14 cellular contexts compared by ENCODE assay signal in genomic region chr6:65170273-65170672, GRCh38.
DNase-seq lines count a peak whose midpoint lies in the region; TF ChIP-seq lines count a peak whose summit lies in the region.
"Had no signal": no experiment of that assay in that cellular context is flagged by ENCODE, and none has a peak within 500 bp of the region (broad histone marks: within the 10 kb centered on the region; RNA-seq: fewer than 3 reads in every experiment).

No MANE protein-coding gene starts in this region.

- 100% methylated on average over 1 of the region's 2 CpGs; no CpG with 5 or more reads in 1 of the 2 experiments for WGBS in endodermal cell (ENCODE audit: insufficient coverage in 1 of 2, insufficient read length in 1 of 2), 2 experiments

- no peaks in the 10 kb centered on the region for H3K9me3 ChIP-seq in endodermal cell (ENCODE audit: control insufficient read depth, low read length)
- H3K9me3 ChIP-seq: Caco-2 had no signal

- no peaks in the 10 kb centered on the region for H3K9me3 Mint-ChIP-seq in endodermal cell

- H3K27me3 ChIP-seq in endodermal cell (ENCODE audit: control insufficient read depth, insufficient read depth, low read length, poor library complexity, severe bottlenecking), result no peaks in the 10 kb centered on the region

- H3K9ac ChIP-seq in endodermal cell (ENCODE audit: extremely low read depth, low read length, poor library complexity, severe bottlenecking), result no peak overlapping the region

- no peaks in the 10 kb centered on the region for H3K27me3 Mint-ChIP-seq in endodermal cell (ENCODE audit: insufficient read depth)
- H3K27me3 Mint-ChIP-seq: CD4-positive, CD25-positive, alpha-beta regulatory T cell had no signal

- no peaks in the 10 kb centered on the region for H3K36me3 Mint-ChIP-seq in endodermal cell (ENCODE audit: low read depth)
- H3K36me3 Mint-ChIP-seq: CD4-positive, CD25-positive, alpha-beta regulatory T cell had no signal

- H3K4me1 Mint-ChIP-seq in endodermal cell, result no peaks in the 10 kb centered on the region
- H3K4me1 Mint-ChIP-seq: CD4-positive, CD25-positive, alpha-beta regulatory T cell had no signal

- TF ChIP-seq CTCF in fibroblast of pulmonary artery (IDR thresholded peaks at IDR 0.05; ENCODE audit: low read length, missing control alignments), result no peak
- no peak for TF ChIP-seq CTCF in endodermal cell (conservative IDR thresholded peaks at IDR 0.05)

- DNase-seq in HS-5 (ENCODE audit: low read depth) (peak; percentile 51), RKO (ENCODE audit: low spot score) (peak; percentile 30), fibroblast of pulmonary artery (ENCODE audit: low read depth) (peak; percentile 8), skeletal muscle cell (ENCODE audit: low read depth) (peak; percentile 5), endodermal cell (no peak), NCI-H2029 (lab: John Stamatoyannopoulos, UW) (no peak), medulla oblongata (ENCODE audit: extremely low spot score) (no peak)
- DNase-seq: Caco-2; CD4-positive, CD25-positive, alpha-beta regulatory T cell; EL; MV-4-11; NCI-H1417 treated with DMSO at 0.1 percent for 48 hours; NCI-H510A; NCI-H774 had no signal

- no peaks in the 10 kb centered on the region for H3K36me3 ChIP-seq in endodermal cell (ENCODE audit: control insufficient read depth, insufficient read depth, low read length)

- no peak overlapping the region for H3K27ac ChIP-seq in endodermal cell (ENCODE audit: low read depth, low read length)

- no peak overlapping the region for H3K4me3 Mint-ChIP-seq in endodermal cell
- H3K4me3 Mint-ChIP-seq: CD4-positive, CD25-positive, alpha-beta regulatory T cell had no signal

- H3K27ac Mint-ChIP-seq in endodermal cell, result no peak overlapping the region
- H3K27ac Mint-ChIP-seq: CD4-positive, CD25-positive, alpha-beta regulatory T cell had no signal

- H3K4me1 ChIP-seq in endodermal cell (ENCODE audit: control insufficient read depth, insufficient read depth, low read length), result no peaks in the 10 kb centered on the region
- H3K4me1 ChIP-seq: Caco-2 had no signal

- H3K4me3 ChIP-seq in fibroblast of pulmonary artery (replicated peaks; ENCODE audit: low read depth, low read length) (no peak overlapping the region), skeletal muscle cell (ENCODE audit: low read depth, low read length) (no peak overlapping the region), endodermal cell (ENCODE audit: low read length) (no peak overlapping the region)

Comparison
In these comparisons a context has a peak if more than half of its experiments do, and no peak if none do; other contexts are left out.
1. DNase-seq: peak in HS-5 (single experiment), RKO (single experiment), fibroblast of pulmonary artery (single experiment) and skeletal muscle cell (single experiment); none in endodermal cell (single experiment), NCI-H2029 (single experiment) and medulla oblongata (single experiment).